In genomic region chr11:118998388-118998717, GRCh38 we compare ENCODE assay signal across 1 cellular context.
A peak's percentile ranks its signal among the peaks of the same experiment; 100 is the strongest.
TF ChIP-seq lines count a peak whose summit lies in the region.

No MANE protein-coding gene starts in this region.

TF ChIP-seq in HepG2, 621 proteins besides CTCF, POLR2A, EP300 and RAD21 (continued from another document and continues in another):
- TF ChIP-seq PATZ1 (CRISPR knock-in tag; IDR thresholded peaks at IDR 0.05) = no peak
- no peak for TF ChIP-seq ZNF501 (CRISPR knock-in tag; IDR thresholded peaks at IDR 0.05)
- no peak for TF ChIP-seq BORCS8-MEF2B (CRISPR knock-in tag; IDR thresholded peaks at IDR 0.05)
- no peak for TF ChIP-seq MYPOP (CRISPR knock-in tag; IDR thresholded peaks at IDR 0.05)
- no peak for TF ChIP-seq ZNF512 (CRISPR knock-in tag; IDR thresholded peaks at IDR 0.05)
- TF ChIP-seq ZBTB43 (CRISPR knock-in tag; conservative IDR thresholded peaks at IDR 0.05) = no peak
- TF ChIP-seq TOPORS (CRISPR knock-in tag; IDR thresholded peaks at IDR 0.05) = no peak
- TF ChIP-seq TGIF2 (CRISPR knock-in tag; IDR thresholded peaks at IDR 0.05) = no peak
- no peak for TF ChIP-seq KLF6 (CRISPR knock-in tag; IDR thresholded peaks at IDR 0.05)
- TF ChIP-seq ZNF839 (CRISPR knock-in tag; IDR thresholded peaks at IDR 0.05; ENCODE audit: borderline replicate concordance) = no peak
- TF ChIP-seq DMAP1 (CRISPR knock-in tag; IDR thresholded peaks at IDR 0.05) = no peak
- no peak for TF ChIP-seq DBP (CRISPR knock-in tag; IDR thresholded peaks at IDR 0.05; ENCODE audit: not compliant biosample characterization)
- TF ChIP-seq ZNF687 (CRISPR knock-in tag; IDR thresholded peaks at IDR 0.05) = no peak
- TF ChIP-seq ARNT (IDR thresholded peaks at IDR 0.05) = no peak
- TF ChIP-seq SNAPC4 (CRISPR knock-in tag; IDR thresholded peaks at IDR 0.05) = no peak; the same call in 1 of the 2 replicates
- TF ChIP-seq TBX2 (CRISPR knock-in tag; IDR thresholded peaks at IDR 0.05; ENCODE audit: borderline replicate concordance) = peak; percentile 3; the same call in 1 of the 2 replicates
- TF ChIP-seq BCL3 (CRISPR knock-in tag; IDR thresholded peaks at IDR 0.05) = no peak
- no peak for TF ChIP-seq RBAK (CRISPR knock-in tag; IDR thresholded peaks at IDR 0.05)
- no peak for TF ChIP-seq RFXAP (CRISPR knock-in tag; IDR thresholded peaks at IDR 0.05; ENCODE audit: borderline replicate concordance)
- TF ChIP-seq ZNF569 (CRISPR knock-in tag; IDR thresholded peaks at IDR 0.05; ENCODE audit: borderline replicate concordance) = no peak
- TF ChIP-seq MLXIP (CRISPR knock-in tag; IDR thresholded peaks at IDR 0.05; ENCODE audit: borderline replicate concordance) = no peak
- no peak for TF ChIP-seq FOSL1 (CRISPR knock-in tag; IDR thresholded peaks at IDR 0.05; ENCODE audit: borderline replicate concordance)
- TF ChIP-seq ZNF251 (CRISPR knock-in tag; IDR thresholded peaks at IDR 0.05) = 0 out of 2 replicates have a peak, but pooled peaks have one; percentile 55
- no peak for TF ChIP-seq TEAD2 (CRISPR knock-in tag; IDR thresholded peaks at IDR 0.05)
- no peak for TF ChIP-seq ELF4 (CRISPR knock-in tag; IDR thresholded peaks at IDR 0.05; ENCODE audit: borderline replicate concordance)
- no peak for TF ChIP-seq PHF21A (CRISPR knock-in tag; IDR thresholded peaks at IDR 0.05)
- no peak for TF ChIP-seq ZBTB7A (CRISPR knock-in tag; IDR thresholded peaks at IDR 0.05)
- TF ChIP-seq ZNF576 (CRISPR knock-in tag; IDR thresholded peaks at IDR 0.05) = no peak
- no peak for TF ChIP-seq ZNF570 (CRISPR knock-in tag; IDR thresholded peaks at IDR 0.05; ENCODE audit: borderline replicate concordance)
- no peak for TF ChIP-seq SNRNP70 (IDR thresholded peaks at IDR 0.05; ENCODE audit: low read depth, low read length)
- TF ChIP-seq RBM39 (IDR thresholded peaks at IDR 0.05; ENCODE audit: low read depth, low read length, poor library complexity, severe bottlenecking) = no peak
- TF ChIP-seq XRCC5 (optimal IDR thresholded peaks at IDR 0.05; ENCODE audit: low read length) = no peak
- 0 out of 2 replicates have a peak, but pooled peaks have one; percentile 34 for TF ChIP-seq ZZZ3 (CRISPR knock-in tag; IDR thresholded peaks at IDR 0.05; ENCODE audit: borderline replicate concordance)
- TF ChIP-seq ZNF557 (CRISPR knock-in tag; IDR thresholded peaks at IDR 0.05) = no peak
- no peak for TF ChIP-seq SUZ12 (IDR thresholded peaks at IDR 0.05; ENCODE audit: low read depth, low read length)
- TF ChIP-seq DNMT1 (CRISPR knock-in tag; IDR thresholded peaks at IDR 0.05) = no peak
- peak; percentile 16 for TF ChIP-seq HNRNPK (IDR thresholded peaks at IDR 0.05; ENCODE audit: low read depth, low read length, poor library complexity, severe bottlenecking)
- no peak for TF ChIP-seq STAT5B (CRISPR knock-in tag; IDR thresholded peaks at IDR 0.05)
- 0 out of 2 replicates have a peak, but pooled peaks have one; percentile 2 for TF ChIP-seq ZNF350 (CRISPR knock-in tag; IDR thresholded peaks at IDR 0.05; ENCODE audit: borderline replicate concordance, low read depth)
- TF ChIP-seq ZNF44 (CRISPR knock-in tag; IDR thresholded peaks at IDR 0.05) = no peak
- no peak for TF ChIP-seq ZIK1 (CRISPR knock-in tag; IDR thresholded peaks at IDR 0.05; ENCODE audit: borderline replicate concordance, low read depth)
- TF ChIP-seq ASH2L (IDR thresholded peaks at IDR 0.05; ENCODE audit: insufficient read length, low read depth, low read length) = peak; percentile 18
